ENCODE assay signal across 1 cellular context in genomic region chr4:37434469-37434868, GRCh38.
TF ChIP-seq lines count a peak whose summit lies in the region.

No MANE protein-coding gene starts in this region.

TF ChIP-seq in H1, 55 proteins besides CTCF, POLR2A, EP300 and RAD21 (continued from another document):
- TF ChIP-seq MAX (IDR thresholded peaks at IDR 0.05) (no peak), SIRT6 (IDR thresholded peaks at IDR 0.05; ENCODE audit: low read length) (no peak), CTBP2 (IDR thresholded peaks at IDR 0.05; ENCODE audit: borderline replicate concordance, insufficient read depth, insufficient read length, low read length) (no peak), SIX5 (IDR thresholded peaks at IDR 0.05; ENCODE audit: low read depth, low read length) (no peak), E2F6 (IDR thresholded peaks at IDR 0.05) (no peak), ATF2 (IDR thresholded peaks at IDR 0.05; ENCODE audit: low read length) (no peak), HDAC6 (IDR thresholded peaks at IDR 0.05; ENCODE audit: low read depth, low read length) (no peak), JUND (IDR thresholded peaks at IDR 0.05; ENCODE audit: low read length) (no peak)
